In genomic region chr2:26691881-26692813, GRCh38 we compare ENCODE assay signal across 10 cellular contexts. TPM values are rescaled to one million over a fixed set of nuclear protein-coding genes. Genes with fewer than 3 reads are reported as not detected.
DNase-seq lines count a peak whose midpoint lies in the region; ATAC-seq, FAIRE-seq and TF ChIP-seq lines count a peak whose summit lies in the region.
"Had no signal": no experiment of that assay in that cellular context is flagged by ENCODE, and none has a peak within 500 bp of the region (broad histone marks: within the 10 kb centered on the region; RNA-seq: fewer than 3 reads in every experiment).

Gene KCNK3 (plus strand): TSS chr2:26692722. CDS start chr2:26692876, 154 bp downstream.

- peaks cover 16% of the 10 kb centered on the region for H3K4me1 ChIP-seq in ACC112 (ENCODE audit: control insufficient read depth, insufficient read depth, low read length, unreplicated experiment)
- H3K4me1 ChIP-seq in HUES48 (ENCODE audit: control insufficient read depth, insufficient read depth, low read length): peaks cover 9% of the 10 kb centered on the region
- H3K4me1 ChIP-seq in K562 (replicated peaks in 1 of 2; ENCODE audit: control insufficient read depth in 2 of 2, insufficient read depth in 2 of 2, low read length in 2 of 2): peaks cover 0 to 4% of the 10 kb centered on the region in 2 experiments; a peak in 2 of 5 replicates
- 0 out of 2 replicates have a peak, but pooled peaks cover 4% of the 10 kb centered on the region for H3K4me1 ChIP-seq in iPS-20b (ENCODE audit: insufficient read depth, low read length)
- peaks cover 0 to 20% (median 11%) of the 10 kb centered on the region in 6 donors for H3K4me1 ChIP-seq in spleen

- BruUV-seq in K562 (replicated peaks; lab: Mats Ljungman, UMichigan): no TSS peak

- FAIRE-seq in K562 (lab: Jason Lieb, UNC): no peak
- FAIRE-seq: G401.6 had no signal

- CTCF ChIA-PET in K562 (lab: Yijun Ruan, JAX; ENCODE audit: low intra/inter-chr PET ratio): no interaction called here

- in situ Hi-C loops in K562 (cut with MboI): no loop called here

- H3K9me3 ChIP-seq in HUES48 (ENCODE audit: control insufficient read depth, insufficient read depth, low read length) (no peaks in the 10 kb centered on the region), T-helper 17 cell (ENCODE audit: control insufficient read depth, low read length, poor library complexity, severe bottlenecking) (no peaks in the 10 kb centered on the region), K562 (replicated peaks; ENCODE audit: control insufficient read depth, insufficient read depth, low read depth, low read length) (no peaks in the 10 kb centered on the region), iPS-20b (ENCODE audit: insufficient read depth, low read depth, low read length) (no peaks in the 10 kb centered on the region), spleen (no peaks in the 10 kb centered on the region)

- POLR2A ChIA-PET in K562 (lab: Yijun Ruan, JAX): interaction anchor here (0.5 kb wide), 1 partner anchor 48 kb away, joined by 3 read pairs; no protein-coding TSS in a partner anchor

- no peak for TF ChIP-seq RAD21 in K562 (CRISPR knock-in tag; conservative IDR thresholded peaks at IDR 0.05 in 1 of 2, IDR thresholded peaks at IDR 0.05 in 1 of 2)

- H3K4me1 Mint-ChIP-seq in T-helper 17 cell: peaks cover 5% of the 10 kb centered on the region

- no peak within 1 kb of the TSS for H3K27ac Mint-ChIP-seq in T-helper 17 cell

- H4K20me1 ChIP-seq in K562 (replicated peaks; ENCODE audit: control insufficient read depth, insufficient read depth, low read length): peaks cover 24% of the 10 kb centered on the region

- intact Hi-C loops in K562 (cut with micrococcal nuclease): no loop called here
- intact Hi-C loops in spleen (cut with DNase I; ENCODE audit: low total_unique reads): no loop called here

- H3K27ac ChIP-seq in ACC112 (ENCODE audit: low read depth, low read length) (no peak within 1 kb of the TSS), HUES48 (ENCODE audit: low read depth, low read length) (no peak within 1 kb of the TSS), K562 (ENCODE audit: extremely low read depth, low read depth, low read length) (no peak within 1 kb of the TSS), iPS-20b (ENCODE audit: low read length) (no peak within 1 kb of the TSS), spleen (peak within 1 kb of the TSS in 5 of 8 donors; percentile 18 to 64 (median 55))

- peak within 1 kb of the TSS; percentile 67 for H3K4me3 ChIP-seq in ACC112 (ENCODE audit: low read depth, low read length)
- H3K4me3 ChIP-seq in HUES48 (ENCODE audit: low read depth, low read length): peak within 1 kb of the TSS; percentile 61
- no peak within 1 kb of the TSS for H3K4me3 ChIP-seq in K562
- peak within 1 kb of the TSS; percentile 67 for H3K4me3 ChIP-seq in iPS-20b (ENCODE audit: low read length)
- peak within 1 kb of the TSS in 7 of 8 donors; percentile 13 to 59 (median 17) for H3K4me3 ChIP-seq in spleen

- ATAC-seq in T-helper 17 cell (peak; percentile 85), K562 (peak; percentile 90), HG03139 (IDR thresholded peaks at IDR 0.05; ENCODE audit: unreplicated experiment) (no peak)

- H3K79me2 ChIP-seq in ACC112 (ENCODE audit: control insufficient read depth, insufficient read depth, low read length, unreplicated experiment): no peaks in the 10 kb centered on the region
- no peaks in the 10 kb centered on the region for H3K79me2 ChIP-seq in K562 (ENCODE audit: control insufficient read depth, insufficient read depth, low read length)

- H3K9ac ChIP-seq in HUES48 (ENCODE audit: low read depth, low read length) (no peak within 1 kb of the TSS), K562 (ENCODE audit: insufficient read depth in 1 of 2, low read depth in 2 of 2, low read length in 2 of 2) (no peak within 1 kb of the TSS), iPS-20b (ENCODE audit: low read depth, low read length) (peak within 1 kb of the TSS; percentile 75; the same call in 1 of the 2 replicates)

- H3K9me1 ChIP-seq in K562 (ENCODE audit: control insufficient read depth, insufficient read depth, low read length): peaks cover 7% of the 10 kb centered on the region

- 10% methylated on average over 6 of the region's 53 CpGs for WGBS in K562 (ENCODE audit: insufficient coverage, low coverage, missing lambda C conversion rate)
- 6 to 11% (median 6%) methylated on average over 24 to 53 of the region's 53 CpGs for WGBS in spleen, 5 donors

- H3K4me2 ChIP-seq in K562 (ENCODE audit: insufficient read depth, low read length): no peak within 1 kb of the TSS

- DNase-seq in T-helper 17 cell (peak in 1 of 3 donors; percentile 13), K562 (ENCODE audit: extremely low read depth in 1 of 4, low spot score in 3 of 4) (peak; percentile 36 to 86 (median 76)), spleen (no peak), KG1 (lab: John Stamatoyannopoulos, UW) (no peak)

- H3K27me3 ChIP-seq in ACC112 (ENCODE audit: insufficient read depth, low read length) (peaks cover 75% of the 10 kb centered on the region), HUES48 (ENCODE audit: control insufficient read depth, insufficient read depth, low read length) (peaks cover 68% of the 10 kb centered on the region), K562 (ENCODE audit: control insufficient read depth in 2 of 2, insufficient read depth in 2 of 2, low read length in 2 of 2) (peaks cover 33 to 76% of the 10 kb centered on the region in 2 experiments), iPS-20b (ENCODE audit: insufficient read depth, low read length) (peaks cover 83% of the 10 kb centered on the region), spleen (replicated peaks in 1 of 7) (peaks cover 4 to 88% (median 56%) of the 10 kb centered on the region in 7 donors)

- TF ChIP-seq POLR2A in K562 (conservative IDR thresholded peaks at IDR 0.05) (no peak), spleen (IDR thresholded peaks at IDR 0.05) (no peak)

- no peak within 1 kb of the TSS for H2AFZ ChIP-seq in ACC112 (ENCODE audit: low read length, unreplicated experiment)
- no peak within 1 kb of the TSS for H2AFZ ChIP-seq in K562 (ENCODE audit: low read depth, low read length)

- H3K36me3 ChIP-seq in ACC112 (ENCODE audit: insufficient read depth, low read length) (no peaks in the 10 kb centered on the region), HUES48 (ENCODE audit: control insufficient read depth, insufficient read depth, low read length) (no peaks in the 10 kb centered on the region), K562 (ENCODE audit: control insufficient read depth, insufficient read depth, low read length) (no peaks in the 10 kb centered on the region), iPS-20b (ENCODE audit: insufficient read depth, low read depth, low read length) (no peaks in the 10 kb centered on the region), spleen (no peaks in the 10 kb centered on the region)

- no peak for TF ChIP-seq EP300 in K562 (IDR thresholded peaks at IDR 0.05; ENCODE audit: low read length)

- H3K36me3 Mint-ChIP-seq in T-helper 17 cell (ENCODE audit: low read depth): peaks cover 8% of the 10 kb centered on the region

- H3K4me3 Mint-ChIP-seq in T-helper 17 cell: peak within 1 kb of the TSS; percentile 47

- TF ChIP-seq CTCF in K562 (IDR thresholded peaks at IDR 0.05 in 2 of 3, conservative IDR thresholded peaks at IDR 0.05 in 1 of 3; ENCODE audit: insufficient read depth in 2 of 3, low read depth in 1 of 3, low read length in 3 of 3): no peak
- TF ChIP-seq CTCF in spleen (IDR thresholded peaks at IDR 0.05 in 8 of 11, conservative IDR thresholded peaks at IDR 0.05 in 3 of 11): no peak

- H3K27me3 Mint-ChIP-seq in T-helper 17 cell: peaks cover 78% of the 10 kb centered on the region

TF ChIP-seq in K562, 482 proteins besides CTCF, POLR2A, EP300 and RAD21 (continues in another document):
- peak; percentile 61; the same call in 1 of the 2 replicates for TF ChIP-seq EHMT2 (IDR thresholded peaks at IDR 0.05)
- TF ChIP-seq, protein P1, sequence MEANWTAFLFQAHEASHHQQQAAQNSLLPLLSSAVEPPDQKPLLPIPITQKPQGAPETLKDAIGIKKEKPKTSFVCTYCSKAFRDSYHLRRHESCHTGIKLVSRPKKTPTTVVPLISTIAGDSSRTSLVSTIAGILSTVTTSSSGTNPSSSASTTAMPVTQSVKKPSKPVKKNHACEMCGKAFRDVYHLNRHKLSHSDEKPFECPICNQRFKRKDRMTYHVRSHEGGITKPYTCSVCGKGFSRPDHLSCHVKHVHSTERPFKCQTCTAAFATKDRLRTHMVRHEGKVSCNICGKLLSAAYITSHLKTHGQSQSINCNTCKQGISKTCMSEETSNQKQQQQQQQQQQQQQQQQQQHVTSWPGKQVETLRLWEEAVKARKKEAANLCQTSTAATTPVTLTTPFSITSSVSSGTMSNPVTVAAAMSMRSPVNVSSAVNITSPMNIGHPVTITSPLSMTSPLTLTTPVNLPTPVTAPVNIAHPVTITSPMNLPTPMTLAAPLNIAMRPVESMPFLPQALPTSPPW (CRISPR knock-in tag; IDR thresholded peaks at IDR 0.05): peak; percentile 85
- TF ChIP-seq NR4A1 (CRISPR knock-in tag; IDR thresholded peaks at IDR 0.05): no peak
- no peak for TF ChIP-seq NR4A1 (tag; IDR thresholded peaks at IDR 0.05)

RNA-seq across cellular contexts. Expression of gene KCNK3, which starts in this region (rescaled TPM):
- not detected for total RNA-seq in T-helper 17 cell
- total RNA-seq in K562 (2011; cell fraction: chromatin; rRNA removed; ENCODE audit: low replicate concordance): 0.23 TPM in 1 of 2 replicates, not detected in the other
- total RNA-seq in K562 (2011; cell fraction: nucleolus; rRNA removed): 0.13 and 0.17 TPM in 2 replicates
- 0.07 TPM in 1 of 2 replicates, not detected in the other for total RNA-seq in K562 (2011; cell fraction: nucleoplasm; rRNA removed)
- total RNA-seq in K562 (2014; rRNA removed): 0.08 and 0.09 TPM in 2 replicates
- not detected in 2 replicates for total RNA-seq in K562 (2014; rRNA removed; fragmentation: Illumina TruSeq; extraction: Trizol)
- total RNA-seq in K562 (2015; rRNA removed; fragmentation: Illumina TruSeq; extraction: Trizol): 0.04 TPM in 1 of 2 replicates, not detected in the other
- 0.13 and 0.20 TPM in 2 replicates for total RNA-seq in K562 (2021)
- polyA plus RNA-seq in K562 (2011; rRNA removed): 0.06 TPM in 1 of 2 replicates, not detected in the other
- polyA plus RNA-seq in K562 (2011; cell fraction: cytosol; rRNA removed): 0.19 TPM in 1 of 2 replicates, not detected in the other
- 0.06 TPM in 1 of 2 replicates, not detected in the other for polyA plus RNA-seq in K562 (2011; cell fraction: nucleus; rRNA removed)
- 0.01 and 0.04 TPM in 2 replicates for polyA plus RNA-seq in K562 (2012)
- polyA plus RNA-seq in K562 (2014; fragmentation: Illumina TruSeq; extraction: Trizol): not detected in 2 replicates
- under 1 TPM in 1 of 2 experiments, not detected in 1; 0.01 TPM for polyA plus RNA-seq in K562 (2014; fragmentation: Nextera tagmentation; extraction: Ambion mirVana)
- 0.08 TPM in 1 of 2 replicates, not detected in the other for polyA plus RNA-seq in K562 (2014; rRNA removed)
- not detected in 2 replicates for polyA minus RNA-seq in K562 (2011; rRNA and poly(A)+ RNA removed)
- polyA minus RNA-seq in K562 (2011; cell fraction: cytosol; rRNA and poly(A)+ RNA removed): not detected in 2 replicates
- 0.13 TPM in 1 of 2 replicates, not detected in the other for polyA minus RNA-seq in K562 (2011; cell fraction: nucleus; rRNA and poly(A)+ RNA removed)
- 1 to 10 TPM; 1.1 to 6.0 (median 2.9) TPM for total RNA-seq in spleen
- polyA plus RNA-seq in spleen: 1 to 10 TPM in 1 of 3 donors, under 1 TPM in 2; 0.61 to 1.2 (median 0.83) TPM
- total RNA-seq: activated CD8-positive, alpha-beta memory T cell treated with anti-CD3 and anti-CD28 coated beads for 36 hours had no signal

Comparison
In these comparisons a context has a peak if more than half of its experiments do, and no peak if none do; other contexts are left out.
1. Peak in ATAC-seq in T-helper 17 cell; RNA of the gene not detected or under 1 TPM.
2. Peak in DNase-seq and ATAC-seq in K562; RNA of the gene not detected or under 1 TPM.
3. H3K27ac ChIP-seq: peak in spleen (5 of 8); none in ACC112 (single experiment), HUES48 (single experiment), K562 (single experiment) and iPS-20b (single experiment).